In the genomic region with DNA sequence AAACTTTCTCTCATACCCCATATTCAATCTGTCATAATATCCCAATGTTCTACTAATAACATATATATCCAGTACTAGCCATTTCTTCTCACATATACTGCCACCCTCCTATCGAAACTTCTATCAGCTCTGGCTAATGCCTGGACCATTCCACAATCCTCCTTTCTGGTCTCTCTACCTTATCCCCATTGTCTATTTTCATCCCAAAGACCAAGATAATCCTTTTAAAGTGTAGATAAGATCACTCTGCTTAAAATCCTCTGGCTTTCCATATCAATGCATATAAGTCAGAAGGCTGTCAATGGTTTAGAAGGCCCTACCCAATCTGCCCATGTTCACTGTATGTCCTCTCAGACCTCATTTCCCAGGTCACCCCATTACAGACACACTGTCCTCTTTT, we compare ENCODE assay signal across 21 cellular contexts.
A peak's percentile ranks its signal among the peaks of the same experiment; 100 is the strongest.
DNase-seq lines count a peak whose midpoint lies in the region; ATAC-seq and TF ChIP-seq lines count a peak whose summit lies in the region.
"Had no signal": no experiment of that assay in that cellular context is flagged by ENCODE, and none has a peak within 500 bp of the region (broad histone marks: within the 10 kb centered on the region; RNA-seq: fewer than 3 reads in every experiment).

No MANE protein-coding gene starts in this region.

- H2BK15ac ChIP-seq in mesendoderm (replicated peaks; ENCODE audit: low read depth), result peak overlapping the region; percentile 98

- H3K4me3 ChIP-seq in SK-N-SH (ENCODE audit: low read depth in 2 of 2, low read length in 1 of 2) (no peak overlapping the region), mesendoderm (ENCODE audit: low read length) (no peak overlapping the region), right atrium auricular region (no peak overlapping the region)
- H3K4me3 ChIP-seq: BLaER1, GM12878, GM23248 had no signal

- no peak overlapping the region for H3K4me3 Mint-ChIP-seq in activated T-helper 17 cell treated with anti-CD3 and anti-CD28 coated beads, Interleukin-2, amount 50 U/mL, for 72 hours
- H3K4me3 Mint-ChIP-seq: B cell; CD4-positive, CD25-positive, alpha-beta regulatory T cell; CD8-positive, alpha-beta T cell had no signal

- CTCF ChIA-PET in SK-N-SH (lab: Yijun Ruan, JAX), result interaction anchor here (0.7 kb wide), 1 partner anchor 39 kb away, joined by 3 read pairs; no protein-coding TSS in a partner anchor

- no peak overlapping the region for H2AK5ac ChIP-seq in mesendoderm (ENCODE audit: low read length)

- no peak overlapping the region for H3K9ac ChIP-seq in SK-N-SH
- H3K9ac ChIP-seq in mesendoderm (ENCODE audit: low read length), result no peak overlapping the region
- H3K9ac ChIP-seq: BLaER1, GM23248 had no signal

- H2BK5ac ChIP-seq in mesendoderm (ENCODE audit: low read length), result no peak overlapping the region

- H3K36me3 ChIP-seq in SK-N-SH (replicated peaks in 1 of 2; ENCODE audit: control insufficient read depth in 1 of 2, insufficient read depth in 2 of 2, low read length in 1 of 2), result no peaks in the 10 kb centered on the region
- H3K36me3 ChIP-seq in mesendoderm (ENCODE audit: control insufficient read depth, insufficient read depth, low read length), result no peaks in the 10 kb centered on the region
- H3K36me3 ChIP-seq in right atrium auricular region, result no peaks in the 10 kb centered on the region
- H3K36me3 ChIP-seq: BLaER1 had no signal

- H3K27me3 ChIP-seq in SK-N-SH (ENCODE audit: insufficient read depth), result no peaks in the 10 kb centered on the region
- no peaks in the 10 kb centered on the region for H3K27me3 ChIP-seq in mesendoderm (ENCODE audit: insufficient read depth, low read length, poor library complexity)
- no peaks in the 10 kb centered on the region for H3K27me3 ChIP-seq in right atrium auricular region
- H3K27me3 ChIP-seq: BLaER1 had no signal

- no peak overlapping the region for H4K5ac ChIP-seq in mesendoderm (ENCODE audit: low read length)

- H3K9me3 Mint-ChIP-seq in activated T-helper 17 cell treated with anti-CD3 and anti-CD28 coated beads, Interleukin-2, amount 50 U/mL, for 72 hours, result no peaks in the 10 kb centered on the region
- H3K9me3 Mint-ChIP-seq: CD4-positive, CD25-positive, alpha-beta regulatory T cell; CD8-positive, alpha-beta T cell had no signal

- H3K18ac ChIP-seq in mesendoderm (ENCODE audit: low read length), result peak overlapping the region; percentile 90

- DNase-seq in SK-N-SH (no peak), mesendoderm (peak; percentile 74), UCSD-AML1 (lab: John Stamatoyannopoulos, UW; ENCODE audit: unreplicated experiment) (no peak), NOMO-1 (lab: John Stamatoyannopoulos, UW; ENCODE audit: unreplicated experiment in 2 of 2) (no peak), right atrium auricular region (ENCODE audit: low spot score) (no peak)
- DNase-seq: CD4-positive, CD25-positive, alpha-beta regulatory T cell; CD8-positive, alpha-beta T cell; DMS153; EL; GDM1; GM23248; H7; HCEC 1CT had no signal

- ATAC-seq in SK-N-SH treated with all-trans-retinoic acid at 6 μM for 48 hours, result no peak
- no peak for ATAC-seq in activated T-helper 17 cell treated with anti-CD3 and anti-CD28 coated beads, Interleukin-2, amount 50 U/mL, for 72 hours (replicated peaks)
- ATAC-seq: CD8-positive, alpha-beta T cell; GM12878 had no signal

- H3K27ac Mint-ChIP-seq in activated T-helper 17 cell treated with anti-CD3 and anti-CD28 coated beads, Interleukin-2, amount 50 U/mL, for 72 hours, result peak overlapping the region; percentile 6
- H3K27ac Mint-ChIP-seq: B cell; CD4-positive, CD25-positive, alpha-beta regulatory T cell; CD8-positive, alpha-beta T cell had no signal

- 82% methylated on average over 1 of the region's 1 CpG for WGBS in SK-N-SH (ENCODE audit: low lambda C conversion rate)
- WGBS in mesendoderm (ENCODE audit: extremely low coverage, insufficient coverage, low lambda C conversion rate), result no CpG with 5 or more reads among the region's 1 CpG

- no peak for TF ChIP-seq RAD21 in SK-N-SH (IDR thresholded peaks at IDR 0.05; ENCODE audit: low read length)

- no peaks in the 10 kb centered on the region for H3K27me3 Mint-ChIP-seq in activated T-helper 17 cell treated with anti-CD3 and anti-CD28 coated beads, Interleukin-2, amount 50 U/mL, for 72 hours
- H3K27me3 Mint-ChIP-seq: B cell; CD4-positive, CD25-positive, alpha-beta regulatory T cell had no signal

- H2BK120ac ChIP-seq in mesendoderm (ENCODE audit: low read depth, low read length), result no peak overlapping the region

- no peaks in the 10 kb centered on the region for H3K36me3 Mint-ChIP-seq in activated T-helper 17 cell treated with anti-CD3 and anti-CD28 coated beads, Interleukin-2, amount 50 U/mL, for 72 hours (ENCODE audit: low read depth)

- H3K4me2 ChIP-seq in SK-N-SH, result no peak overlapping the region
- no peak overlapping the region for H3K4me2 ChIP-seq in mesendoderm (ENCODE audit: low read length)
- H3K4me2 ChIP-seq: BLaER1 had no signal

- H3K27ac ChIP-seq in SK-N-SH (ENCODE audit: low read depth in 2 of 2, low read length in 1 of 2) (no peak overlapping the region), mesendoderm (ENCODE audit: low read depth, low read length) (no peak overlapping the region), right atrium auricular region (no peak overlapping the region)
- H3K27ac ChIP-seq: 22Rv1, BLaER1, C4-2B, GM23248 had no signal

- POLR2A ChIA-PET in SK-N-SH (lab: Yijun Ruan, JAX), result no interaction called here

- H3K9me3 ChIP-seq in SK-N-SH (no peaks in the 10 kb centered on the region), right atrium auricular region (no peaks in the 10 kb centered on the region)
- H3K9me3 ChIP-seq: Caco-2 had no signal

- H4K8ac ChIP-seq in mesendoderm (ENCODE audit: low read depth, low read length), result no peak overlapping the region

- H2AFZ ChIP-seq in SK-N-SH (ENCODE audit: low read depth), result no peak overlapping the region
- H2AFZ ChIP-seq: GM23248 had no signal

- no peak for TF ChIP-seq EP300 in SK-N-SH (IDR thresholded peaks at IDR 0.05; ENCODE audit: borderline replicate concordance in 1 of 2, low read depth in 1 of 2, low read length in 1 of 2)

- no peaks in the 10 kb centered on the region for H3K79me1 ChIP-seq in mesendoderm (ENCODE audit: low read length)

- H3K9me2 ChIP-seq in SK-N-SH, result no peaks in the 10 kb centered on the region

- H3K23ac ChIP-seq in mesendoderm (ENCODE audit: low read length), result no peak overlapping the region

- no peak overlapping the region for H3K4ac ChIP-seq in mesendoderm (ENCODE audit: low read depth, low read length)

- TF ChIP-seq CTCF in SK-N-SH (IDR thresholded peaks at IDR 0.05), result no peak
- TF ChIP-seq CTCF in right atrium auricular region (IDR thresholded peaks at IDR 0.05), result no peak

- peaks cover 9% of the 10 kb centered on the region for H3K4me1 Mint-ChIP-seq in activated T-helper 17 cell treated with anti-CD3 and anti-CD28 coated beads, Interleukin-2, amount 50 U/mL, for 72 hours

- no peaks in the 10 kb centered on the region for H3F3A ChIP-seq in SK-N-SH (replicated peaks; ENCODE audit: insufficient read depth)

- H3K4me1 ChIP-seq in SK-N-SH (ENCODE audit: control insufficient read depth in 1 of 2, insufficient read depth in 2 of 2, low read depth in 1 of 2, low read length in 1 of 2) (no peaks in the 10 kb centered on the region; a peak in 1 of 4 replicates), mesendoderm (ENCODE audit: control insufficient read depth, low read depth, low read length) (no peaks in the 10 kb centered on the region), right atrium auricular region (no peaks in the 10 kb centered on the region)
- H3K4me1 ChIP-seq: BLaER1 had no signal

- H4K20me1 ChIP-seq in SK-N-SH (ENCODE audit: insufficient read depth), result no peaks in the 10 kb centered on the region
- H4K20me1 ChIP-seq: BLaER1 had no signal

- no peak overlapping the region for H3K56ac ChIP-seq in mesendoderm (ENCODE audit: low read length)

- H3K79me2 ChIP-seq in SK-N-SH (ENCODE audit: insufficient read depth), result no peaks in the 10 kb centered on the region
- no peaks in the 10 kb centered on the region for H3K79me2 ChIP-seq in mesendoderm (ENCODE audit: control insufficient read depth, insufficient read depth, low read length)

TF ChIP-seq in SK-N-SH, 30 proteins besides CTCF, POLR2A, EP300 and RAD21:
- TF ChIP-seq TAF1 (IDR thresholded peaks at IDR 0.05; ENCODE audit: borderline replicate concordance, low read depth, low read length) (no peak), GATA2 (CRISPR knock-in tag; IDR thresholded peaks at IDR 0.05) (0 out of 2 replicates have a peak, but pooled peaks have one; percentile 23)

TF ChIP-seq in SK-N-SH treated with all-trans-retinoic acid at 6 μM for 48 hours, 23 proteins besides CTCF, POLR2A, EP300 and RAD21 (continues in another document):
- TF ChIP-seq CSRNP3 (CRISPR knock-in tag; IDR thresholded peaks at IDR 0.05), result no peak
- no peak for TF ChIP-seq PPARA (CRISPR knock-in tag; IDR thresholded peaks at IDR 0.05; ENCODE audit: borderline replicate concordance)
- TF ChIP-seq ZNF565 (CRISPR knock-in tag; conservative IDR thresholded peaks at IDR 0.05; ENCODE audit: low read depth), result no peak
- TF ChIP-seq ZFP30 (CRISPR knock-in tag; IDR thresholded peaks at IDR 0.05), result no peak
- TF ChIP-seq OSR1 (CRISPR knock-in tag; IDR thresholded peaks at IDR 0.05), result no peak
- TF ChIP-seq GLIS3 (CRISPR knock-in tag; IDR thresholded peaks at IDR 0.05), result no peak
- TF ChIP-seq TOX (CRISPR knock-in tag; IDR thresholded peaks at IDR 0.05; ENCODE audit: borderline replicate concordance), result no peak
